Comparison of ENCODE assay signal across 35 cellular contexts in the genomic region with DNA sequence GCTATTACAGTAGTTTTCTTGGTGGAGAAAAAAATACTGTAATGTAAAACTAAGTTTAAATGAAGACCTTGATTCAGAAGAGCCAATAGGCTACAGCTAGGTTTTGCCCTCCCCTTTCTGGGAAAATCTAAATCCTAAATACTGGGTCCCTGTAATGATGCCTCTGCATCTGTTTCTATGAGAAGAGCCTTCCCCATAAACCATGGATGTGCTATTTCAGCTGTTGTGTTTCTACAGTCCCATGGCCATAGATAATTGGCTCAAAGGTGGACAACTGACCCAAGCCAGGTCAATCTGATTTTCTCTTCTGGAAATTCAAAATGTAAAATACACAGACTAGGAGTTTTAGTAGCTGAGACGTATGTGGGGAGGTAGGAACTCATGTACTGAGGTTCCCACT.
"Had no signal": no experiment of that assay in that cellular context is flagged by ENCODE, and none has a peak within 500 bp of the region (broad histone marks: within the 10 kb centered on the region; RNA-seq: fewer than 3 reads in every experiment).

No MANE protein-coding gene starts in this region.

- H3K9me3 Mint-ChIP-seq: activated naive CD4-positive, alpha-beta T cell treated with anti-CD3 and anti-CD28 coated beads for 36 hours; activated naive CD4-positive, alpha-beta T cell treated with anti-CD3 and anti-CD28 coated beads, Interleukin-2, amount 10 ng/mL, durations not matched to agents 7 days and 5 days; activated T-cell treated with anti-CD3 and anti-CD28 coated beads, Interleukin-2, amount 50 U/mL, for 24 hours; activated T-helper 17 cell treated with anti-CD3 and anti-CD28 coated beads, Interleukin-2, amount 50 U/mL, for 72 hours had no signal

- H3K27me3 ChIP-seq: adrenal gland, ascending aorta, body of pancreas, brain microvascular endothelial cell, breast epithelium, cardiac muscle cell had no signal

- H3K4me3 Mint-ChIP-seq: activated naive CD4-positive, alpha-beta T cell treated with anti-CD3 and anti-CD28 coated beads for 36 hours; activated naive CD4-positive, alpha-beta T cell treated with anti-CD3 and anti-CD28 coated beads, Interleukin-2, amount 10 ng/mL, durations not matched to agents 7 days and 5 days; activated naive CD4-positive, alpha-beta T cell treated with anti-CD3 and anti-CD28 coated beads, Interleukin-2, amount 50 U/mL, for 24 hours; activated naive CD8-positive, alpha-beta T cell; activated naive CD8-positive, alpha-beta T cell treated with anti-CD3 and anti-CD28 coated beads for 36 hours; activated naive CD8-positive, alpha-beta T cell treated with anti-CD3 and anti-CD28 coated beads, Interleukin-2, amount 10 ng/mL, durations not matched to agents 7 days and 5 days; activated naive CD8-positive, alpha-beta T cell treated with anti-CD3 and anti-CD28 coated beads, Interleukin-2, amount 50 U/mL, for 24 hours; activated T-cell treated with anti-CD3 and anti-CD28 coated beads, Interleukin-2, amount 50 U/mL, for 24 hours; activated T-cell treated with anti-CD3 and anti-CD28 coated beads, Interleukin-2, amount 50 U/mL, for 4 hours; activated T-cell treated with anti-CD3 and anti-CD28 coated beads, Interleukin-2, amount 50 U/mL, for 72 hours; activated T-helper 1 cell treated with anti-CD3 and anti-CD28 coated beads, Interleukin-12 subunit alpha, Interleukin-12 subunit beta, Interleukin-2, Interleukin-4 antibody, amounts not matched to agents 30 ng/mL and 10 ng/mL and 1 ng/mL, durations not matched to agents 14 hours and 24 hours and 36 hours; activated T-helper 17 cell treated with anti-CD3 and anti-CD28 coated beads, Interleukin-2, amount 50 U/mL, for 72 hours; brain; central memory CD8-positive, alpha-beta T cell had no signal

- H3K9me3 ChIP-seq: ascending aorta, body of pancreas had no signal

- H3K27me3 Mint-ChIP-seq: activated naive CD4-positive, alpha-beta T cell treated with anti-CD3 and anti-CD28 coated beads, Interleukin-2, amount 10 ng/mL, durations not matched to agents 7 days and 5 days; activated naive CD4-positive, alpha-beta T cell treated with anti-CD3 and anti-CD28 coated beads, Interleukin-2, amount 50 U/mL, for 24 hours; activated naive CD8-positive, alpha-beta T cell; activated naive CD8-positive, alpha-beta T cell treated with anti-CD3 and anti-CD28 coated beads for 36 hours; activated T-cell treated with anti-CD3 and anti-CD28 coated beads, Interleukin-2, amount 50 U/mL, for 24 hours; activated T-helper 17 cell treated with anti-CD3 and anti-CD28 coated beads, Interleukin-2, amount 50 U/mL, for 72 hours; brain; central memory CD8-positive, alpha-beta T cell had no signal

- H3K36me3 Mint-ChIP-seq: activated naive CD4-positive, alpha-beta T cell treated with anti-CD3 and anti-CD28 coated beads, Interleukin-2, amount 10 ng/mL, durations not matched to agents 7 days and 5 days; activated naive CD4-positive, alpha-beta T cell treated with anti-CD3 and anti-CD28 coated beads, Interleukin-2, amount 50 U/mL, for 24 hours; activated naive CD4-positive, alpha-beta T cell treated with anti-CD3 and anti-CD28 coated beads, Interleukin-2, amount 50 U/mL, for 72 hours; activated naive CD8-positive, alpha-beta T cell treated with anti-CD3 and anti-CD28 coated beads for 36 hours; activated naive CD8-positive, alpha-beta T cell treated with anti-CD3 and anti-CD28 coated beads, Interleukin-2, amount 10 ng/mL, durations not matched to agents 7 days and 5 days; brain had no signal

- H3K4me1 ChIP-seq: adrenal gland, ascending aorta, body of pancreas, breast epithelium had no signal

- H3K4me1 Mint-ChIP-seq: activated naive CD4-positive, alpha-beta T cell treated with anti-CD3 and anti-CD28 coated beads, Interleukin-2, amount 10 ng/mL, durations not matched to agents 7 days and 5 days; activated naive CD4-positive, alpha-beta T cell treated with anti-CD3 and anti-CD28 coated beads, Interleukin-2, amount 50 U/mL, for 24 hours; activated naive CD8-positive, alpha-beta T cell treated with anti-CD3 and anti-CD28 coated beads for 36 hours; activated naive CD8-positive, alpha-beta T cell treated with anti-CD3 and anti-CD28 coated beads, Interleukin-2, amount 10 ng/mL, durations not matched to agents 7 days and 5 days; activated naive CD8-positive, alpha-beta T cell treated with anti-CD3 and anti-CD28 coated beads, Interleukin-2, amount 50 U/mL, for 24 hours; activated T-helper 17 cell treated with anti-CD3 and anti-CD28 coated beads, Interleukin-2, amount 50 U/mL, for 72 hours; brain; central memory CD8-positive, alpha-beta T cell had no signal

- H3K36me3 ChIP-seq: adrenal gland, ascending aorta, brain microvascular endothelial cell, breast epithelium, cardiac muscle cell had no signal

- H3K27ac Mint-ChIP-seq: activated naive CD4-positive, alpha-beta T cell treated with anti-CD3 and anti-CD28 coated beads for 36 hours; activated naive CD4-positive, alpha-beta T cell treated with anti-CD3 and anti-CD28 coated beads, Interleukin-2, amount 10 ng/mL, durations not matched to agents 7 days and 5 days; activated naive CD4-positive, alpha-beta T cell treated with anti-CD3 and anti-CD28 coated beads, Interleukin-2, amount 50 U/mL, for 24 hours; activated naive CD4-positive, alpha-beta T cell treated with anti-CD3 and anti-CD28 coated beads, Interleukin-2, amount 50 U/mL, for 72 hours; activated naive CD8-positive, alpha-beta T cell; activated naive CD8-positive, alpha-beta T cell treated with anti-CD3 and anti-CD28 coated beads for 36 hours; activated naive CD8-positive, alpha-beta T cell treated with anti-CD3 and anti-CD28 coated beads, Interleukin-2, amount 10 ng/mL, durations not matched to agents 7 days and 5 days; activated naive CD8-positive, alpha-beta T cell treated with anti-CD3 and anti-CD28 coated beads, Interleukin-2, amount 50 U/mL, for 24 hours; activated T-cell treated with anti-CD3 and anti-CD28 coated beads, Interleukin-2, amount 50 U/mL, for 24 hours; activated T-cell treated with anti-CD3 and anti-CD28 coated beads, Interleukin-2, amount 50 U/mL, for 72 hours; activated T-helper 1 cell treated with anti-CD3 and anti-CD28 coated beads, Interleukin-12 subunit alpha, Interleukin-12 subunit beta, Interleukin-2, Interleukin-4 antibody, amounts not matched to agents 30 ng/mL and 10 ng/mL and 1 ng/mL, durations not matched to agents 14 hours and 24 hours and 36 hours; activated T-helper 17 cell treated with anti-CD3 and anti-CD28 coated beads, Interleukin-2, amount 50 U/mL, for 72 hours; activated T-helper 2 cell treated with anti-CD3 and anti-CD28 coated beads, Interferon-gamma antibody, Interleukin-2, Interleukin-4, amounts not matched to agents 10 μg/mL and 5 μg/mL and 100 μg/mL, durations not matched to agents 14 hours and 24 hours and 36 hours; brain had no signal

- H3K27ac ChIP-seq: adrenal gland, ascending aorta, body of pancreas, brain microvascular endothelial cell, breast epithelium, cardiac muscle cell had no signal

- H3K4me3 ChIP-seq: adrenal gland, ascending aorta, body of pancreas, breast epithelium, cardiac muscle cell had no signal

- DNase-seq: activated effector memory CD4-positive, alpha-beta T cell treated with anti-CD3 and anti-CD28 coated beads, Interleukin-2, amount 50 U/mL, for 16 hours; activated effector memory CD4-positive, alpha-beta T cell treated with Interleukin-2 at 50 U/mL for 16 hours; activated gamma-delta T cell; activated gamma-delta T cell treated with Interleukin-2 at 50 U/mL for 16 hours; activated naive CD4-positive, alpha-beta T cell; activated naive CD4-positive, alpha-beta T cell treated with anti-CD3 and anti-CD28 coated beads for 36 hours; activated naive CD4-positive, alpha-beta T cell treated with anti-CD3 and anti-CD28 coated beads, Interleukin-2, amount 10 ng/mL, durations not matched to agents 7 days and 5 days; activated naive CD4-positive, alpha-beta T cell treated with anti-CD3 and anti-CD28 coated beads, Interleukin-2, amount 50 U/mL, for 16 hours; activated naive CD4-positive, alpha-beta T cell treated with Interleukin-2 at 50 U/mL for 16 hours; activated naive CD8-positive, alpha-beta T cell treated with anti-CD3 and anti-CD28 coated beads for 36 hours; activated naive CD8-positive, alpha-beta T cell treated with anti-CD3 and anti-CD28 coated beads, Interleukin-2, amount 10 ng/mL, durations not matched to agents 7 days and 5 days; activated naive CD8-positive, alpha-beta T cell treated with anti-CD3 and anti-CD28 coated beads, Interleukin-2, amount 50 U/mL, for 24 hours; activated T-cell treated with anti-CD3 and anti-CD28 coated beads, Interleukin-2, amount 50 U/mL, for 1 hour; activated T-cell treated with anti-CD3 and anti-CD28 coated beads, Interleukin-2, amount 50 U/mL, for 24 hours; activated T-cell treated with anti-CD3 and anti-CD28 coated beads, Interleukin-2, amount 50 U/mL, for 4 hours; activated T-cell treated with anti-CD3 and anti-CD28 coated beads, Interleukin-2, amount 50 U/mL, for 48 hours; activated T-cell treated with anti-CD3 and anti-CD28 coated beads, Interleukin-2, amount 50 U/mL, for 72 hours; adrenal gland; amniotic stem cell; aorta; body of pancreas; brain microvascular endothelial cell; central memory CD4-positive, alpha-beta T cell; cerebellar nuclear complex had no signal
